ENCODE assay signal across 13 cellular contexts in the genomic region with DNA sequence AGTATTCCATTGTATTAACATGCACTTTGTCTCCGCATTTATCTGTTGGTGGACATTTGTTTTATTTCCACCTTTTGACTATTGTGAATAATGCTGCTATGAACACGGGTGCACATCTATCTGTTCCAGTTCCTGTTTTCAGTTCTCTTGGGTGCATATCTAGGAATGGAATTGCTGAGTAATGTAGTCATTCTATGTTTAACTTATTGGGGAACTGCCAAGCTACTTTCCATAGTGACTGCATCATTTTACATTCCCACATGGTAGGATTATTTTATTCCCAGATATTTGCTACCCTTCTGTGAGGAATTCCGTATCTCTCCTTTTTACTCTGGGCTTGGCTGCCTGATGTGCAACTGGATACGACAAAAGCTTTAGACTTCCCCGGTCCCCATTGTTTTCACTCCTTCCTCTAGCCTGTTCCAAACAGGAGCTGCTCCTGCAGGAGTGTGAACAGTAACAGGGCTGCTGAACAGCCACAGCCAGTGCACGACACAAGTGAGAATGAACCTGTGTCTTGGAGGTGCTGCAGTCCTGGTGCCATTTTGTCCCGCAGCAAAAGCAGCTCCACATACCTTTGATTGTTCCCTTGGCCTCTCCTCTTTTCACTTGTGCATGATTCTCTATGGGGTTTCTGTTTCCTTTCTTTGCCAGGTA. TPM values are rescaled to one million over a fixed set of nuclear protein-coding genes. Genes with fewer than 3 reads are reported as not detected.
DNase-seq lines count a peak whose midpoint lies in the region; ATAC-seq and TF ChIP-seq lines count a peak whose summit lies in the region.
"Had no signal": no experiment of that assay in that cellular context is flagged by ENCODE, and none has a peak within 500 bp of the region (broad histone marks: within the 10 kb centered on the region; RNA-seq: fewer than 3 reads in every experiment).

No MANE protein-coding gene starts in this region.

- no peak overlapping the region for H3K23ac ChIP-seq in H9 (ENCODE audit: insufficient read length, low read depth, low read length)

- H3K27ac ChIP-seq in H9 (ENCODE audit: insufficient read length, low read depth, low read length) (no peak overlapping the region), SJSA1 (peak overlapping the region; percentile 19), hepatocyte (no peak overlapping the region), aorta (ENCODE audit: low read depth in 1 of 2, low read length in 2 of 2) (no peak overlapping the region)
- H3K27ac ChIP-seq: psoas muscle, SK-N-MC had no signal

- no peak for ATAC-seq in aorta (ENCODE audit: low FRiP score)
- no peak for ATAC-seq in left colon
- ATAC-seq: psoas muscle had no signal

- H2BK12ac ChIP-seq in H9 (ENCODE audit: insufficient read length, low read depth, low read length): no peak overlapping the region

- intact Hi-C loops in aorta (cut with DNase I) (loop anchor here in 1 of 2 donors (5.0 kb wide), 1 partner anchor 76 kb away; the partner anchor contains the start of gene SEMA5A), left colon (cut with DNase I, micrococcal nuclease) (no loop called here)

- H3K4me3 ChIP-seq in AG10803 (ENCODE audit: low read length) (no peak overlapping the region), SJSA1 (no peak overlapping the region), hepatocyte (no peak overlapping the region), aorta (ENCODE audit: low read length in 2 of 2) (no peak overlapping the region)
- H3K4me3 ChIP-seq: psoas muscle, SK-N-MC had no signal

- H3K9me3 ChIP-seq in H9 (ENCODE audit: control insufficient read depth, low read depth, low read length): no peaks in the 10 kb centered on the region
- no peaks in the 10 kb centered on the region for H3K9me3 ChIP-seq in SJSA1 (replicated peaks)
- H3K9me3 ChIP-seq in hepatocyte (ENCODE audit: low read depth): no peaks in the 10 kb centered on the region
- H3K9me3 ChIP-seq in aorta (ENCODE audit: control insufficient read depth, low read length): no peaks in the 10 kb centered on the region
- H3K9me3 ChIP-seq: psoas muscle had no signal

- H3K4me1 ChIP-seq in H9 (ENCODE audit: insufficient read depth, low read length): peaks cover 3% of the 10 kb centered on the region; the same call in 1 of the 2 replicates
- peaks cover 42% of the 10 kb centered on the region for H3K4me1 ChIP-seq in SJSA1 (replicated peaks)
- H3K4me1 ChIP-seq in hepatocyte (ENCODE audit: insufficient read depth): peaks cover 3% of the 10 kb centered on the region
- H3K4me1 ChIP-seq in aorta (ENCODE audit: control insufficient read depth in 1 of 2, insufficient read depth in 2 of 2, low read length in 2 of 2): no peaks in the 10 kb centered on the region
- H3K4me1 ChIP-seq: psoas muscle had no signal

- H4K20me1 ChIP-seq in H9 (ENCODE audit: control insufficient read depth, insufficient read depth, insufficient read length): no peaks in the 10 kb centered on the region
- H4K20me1 ChIP-seq in hepatocyte (ENCODE audit: insufficient read depth, poor library complexity, severe bottlenecking): no peaks in the 10 kb centered on the region

- H3K4ac ChIP-seq in H9 (ENCODE audit: low read depth, low read length): no peak overlapping the region

- peaks cover 8% of the 10 kb centered on the region in 2 experiments for H3K4me1 Mint-ChIP-seq in H9
- H3K4me1 Mint-ChIP-seq: immature natural killer cell had no signal

- no peaks in the 10 kb centered on the region for H3K36me3 Mint-ChIP-seq in H9 (ENCODE audit: insufficient read depth in 1 of 3, low read depth in 3 of 3)
- H3K36me3 Mint-ChIP-seq: immature natural killer cell had no signal

- DNase-seq in AG10803 (ENCODE audit: low read depth) (peak; percentile 76), H9 (no peak), SJSA1 (ENCODE audit: low read depth in 1 of 2, low spot score in 2 of 2) (peak in 1 of 2 experiments; percentile 74), hepatocyte (ENCODE audit: low spot score) (peak; percentile 40), NCI-H1694 treated with DMSO at 0.1 percent for 48 hours (lab: John Stamatoyannopoulos, UW) (no peak), aorta (no peak), left colon (no peak)
- DNase-seq in activated effector memory CD4-positive, alpha-beta T cell treated with Interleukin-2 at 50 U/mL for 16 hours: no peak
- DNase-seq: immature natural killer cell, NCI-H187 treated with DMSO at 0.1 percent for 48 hours, psoas muscle had no signal

- no peak overlapping the region for H4K91ac ChIP-seq in H9 (ENCODE audit: insufficient read length, low read depth, low read length)

- no peak overlapping the region for H2BK20ac ChIP-seq in H9 (ENCODE audit: low read depth, low read length, poor library complexity, severe bottlenecking)

- H2AFZ ChIP-seq in H9 (ENCODE audit: low read length) (no peak overlapping the region), hepatocyte (no peak overlapping the region)

- no peak overlapping the region for H3T11ph ChIP-seq in H9 (ENCODE audit: low read length)

- H3K4me3 Mint-ChIP-seq in H9: no peak overlapping the region
- H3K4me3 Mint-ChIP-seq: immature natural killer cell had no signal

- H2BK5ac ChIP-seq in H9 (ENCODE audit: insufficient read length, low read length): no peak overlapping the region

- H3K9ac ChIP-seq in H9 (ENCODE audit: extremely low read depth, insufficient read length, low read length): no peak overlapping the region

- TF ChIP-seq CTCF in AG10803 (conservative IDR thresholded peaks at IDR 0.05; ENCODE audit: low read length) (no peak), H9 (conservative IDR thresholded peaks at IDR 0.05) (no peak), hepatocyte (IDR thresholded peaks at IDR 0.05; ENCODE audit: poor library complexity) (no peak)

- H2BK15ac ChIP-seq in H9 (ENCODE audit: low read depth, low read length): no peak overlapping the region

- H3K79me2 ChIP-seq in H9 (ENCODE audit: insufficient read depth, low read length): no peaks in the 10 kb centered on the region
- no peaks in the 10 kb centered on the region for H3K79me2 ChIP-seq in hepatocyte

- H3K27me3 ChIP-seq in H9 (ENCODE audit: insufficient read depth, low read length): no peaks in the 10 kb centered on the region
- H3K27me3 ChIP-seq in SJSA1 (replicated peaks): no peaks in the 10 kb centered on the region
- H3K27me3 ChIP-seq in hepatocyte: no peaks in the 10 kb centered on the region
- no peaks in the 10 kb centered on the region for H3K27me3 ChIP-seq in aorta (ENCODE audit: control insufficient read depth in 1 of 2, insufficient read depth in 2 of 2, low read length in 1 of 2)

- H3K27me3 Mint-ChIP-seq in H9 (ENCODE audit: low read depth): peaks cover 3% of the 10 kb centered on the region; the same call in 1 of the 2 replicates

- WGBS in H9 (ENCODE audit: extremely low coverage, insufficient read length, low lambda C conversion rate): no CpG with 5 or more reads among the region's 7 CpGs
- 60% methylated on average over 7 of the region's 7 CpGs for whole genome bisulfite sequencing in hepatocyte (ENCODE audit: low lambda C conversion rate, missing lambda C conversion rate)
- 9 to 10% methylated on average over 7 of the region's 7 CpGs for WGBS in aorta, 2 donors

- no peaks in the 10 kb centered on the region for H3K23me2 ChIP-seq in H9 (ENCODE audit: insufficient read length, low read depth, low read length, poor library complexity, severe bottlenecking)

- no peaks in the 10 kb centered on the region for H3K79me1 ChIP-seq in H9 (ENCODE audit: insufficient read depth, low read depth, low read length, poor library complexity, severe bottlenecking)

- H3K9me3 Mint-ChIP-seq in H9: no peaks in the 10 kb centered on the region

- no peak overlapping the region for H3K56ac ChIP-seq in H9 (ENCODE audit: insufficient read length, low read depth, low read length)

- H3K18ac ChIP-seq in H9 (ENCODE audit: insufficient read length, low read depth, low read length): no peak overlapping the region

- 0 out of 2 replicates have a peak overlapping the region, but pooled peaks have one; percentile 58 for H3K14ac ChIP-seq in H9 (ENCODE audit: insufficient read depth, low read length)

- no peaks in the 10 kb centered on the region for H3K9me2 ChIP-seq in hepatocyte (replicated peaks; ENCODE audit: insufficient read depth)

- no peak overlapping the region for H4K5ac ChIP-seq in H9 (ENCODE audit: insufficient read length, low read depth, low read length)

- H3K27ac Mint-ChIP-seq in H9: no peak overlapping the region; a peak in 1 of 7 replicates
- H3K27ac Mint-ChIP-seq: immature natural killer cell had no signal

- no peak overlapping the region for H4K8ac ChIP-seq in H9 (replicated peaks; ENCODE audit: insufficient read length, low read depth, low read length)

- H3K36me3 ChIP-seq in SJSA1: no peaks in the 10 kb centered on the region
- H3K36me3 ChIP-seq in hepatocyte (replicated peaks; ENCODE audit: insufficient read depth, low read depth): no peaks in the 10 kb centered on the region
- H3K36me3 ChIP-seq in aorta (ENCODE audit: control insufficient read depth in 1 of 2, insufficient read depth in 2 of 2, low read length in 1 of 2): no peaks in the 10 kb centered on the region

- H2BK120ac ChIP-seq in H9 (ENCODE audit: low read depth, low read length, poor library complexity, severe bottlenecking): no peak overlapping the region

- H2AK5ac ChIP-seq in H9 (ENCODE audit: insufficient read length, low read length): no peak overlapping the region

- H3K4me2 ChIP-seq in H9 (ENCODE audit: insufficient read depth, insufficient read length, low read length): no peak overlapping the region
- no peak overlapping the region for H3K4me2 ChIP-seq in hepatocyte

RNA-seq across cellular contexts. Expression of gene TAS2R1, which starts 7.1 kb away (rescaled TPM):
- total RNA-seq in H9 (2021) (not detected in 2 replicates), hepatocyte (1.0 TPM in 1 of 2 replicates, not detected in the other), aorta (not detected), left colon (not detected)
- not detected in 2 replicates for total RNA-seq in SJSA1 (2014; rRNA removed; shearing (Covaris generic))
- polyA plus RNA-seq in hepatocyte (not detected in 2 replicates), aorta (not detected)
- total RNA-seq: activated CD8-positive, alpha-beta memory T cell treated with anti-CD3 and anti-CD28 coated beads for 36 hours; psoas muscle had no signal
- polyA plus RNA-seq: immature natural killer cell, psoas muscle had no signal

Comparison
In these comparisons a context has a peak if more than half of its experiments do, and no peak if none do; other contexts are left out.
1. DNase-seq: peak in AG10803 (single experiment) and hepatocyte (single experiment); none in H9 (single experiment), NCI-H1694 treated with DMSO at 0.1 percent for 48 hours (single experiment), activated effector memory CD4-positive, alpha-beta T cell treated with Interleukin-2 at 50 U/mL for 16 hours (single experiment), aorta (0 of 2) and left colon (0 of 2).